8 cellular contexts compared by ENCODE assay signal in the genomic region with DNA sequence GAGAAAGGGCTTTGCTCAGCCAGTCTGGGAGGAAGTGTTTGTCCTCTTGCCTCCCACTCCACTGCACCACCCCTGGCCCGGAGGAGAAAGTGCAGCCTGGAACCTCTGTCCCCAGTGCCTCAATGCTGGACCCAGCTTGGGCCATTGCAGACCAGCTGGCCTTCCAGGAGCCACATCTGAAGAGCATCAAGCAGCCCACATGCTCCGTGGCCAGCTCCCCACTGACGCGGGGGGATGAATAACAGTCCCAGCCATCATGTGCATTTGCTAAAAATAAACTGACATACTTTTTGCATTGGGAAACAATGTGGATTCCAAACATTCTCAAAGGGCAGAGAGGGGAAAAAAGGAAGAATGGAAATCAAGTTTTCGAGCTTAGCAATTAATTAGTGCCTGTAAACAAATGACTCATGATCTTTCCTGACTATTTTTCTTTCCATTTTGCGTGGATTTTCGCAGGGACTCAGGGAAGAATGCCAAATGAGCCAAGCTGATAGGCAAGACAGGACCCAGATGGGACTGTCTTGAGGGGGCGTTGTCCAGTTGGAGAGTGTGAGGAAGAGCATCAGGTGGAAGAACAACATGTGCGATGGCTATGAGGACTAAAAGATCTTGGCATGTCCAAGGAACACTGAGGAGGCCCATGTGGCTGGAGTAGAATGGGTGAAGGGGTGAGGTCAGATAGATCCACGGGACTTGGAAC. TPM values are rescaled to one million over a fixed set of nuclear protein-coding genes. Genes with fewer than 3 reads are reported as not detected.
A peak's percentile ranks its signal among the peaks of the same experiment; 100 is the strongest.
DNase-seq lines count a peak whose midpoint lies in the region; ATAC-seq and TF ChIP-seq lines count a peak whose summit lies in the region.

No MANE protein-coding gene starts in this region.

- H3K4me3 ChIP-seq in cardiac muscle cell: no peak overlapping the region

- TF ChIP-seq CTCF in cardiac muscle cell (IDR thresholded peaks at IDR 0.05; ENCODE audit: low read depth, low read length): peak; percentile 38

- no peaks in the 10 kb centered on the region for H3K9me3 ChIP-seq in cardiac muscle cell (ENCODE audit: low read depth)

- peak; percentile 98 for DNase-seq in EH (ENCODE audit: low read depth)
- DNase-seq in T1000 (lab: John Stamatoyannopoulos, UW): peak; percentile 67
- DNase-seq in cardiac muscle cell (ENCODE audit: low read depth in 1 of 2, low spot score in 1 of 2): peak; percentile 51 to 95
- peak; percentile 99 for DNase-seq in renal cortical epithelial cell (ENCODE audit: low read depth)
- DNase-seq in NCI-H1694 (lab: John Stamatoyannopoulos, UW): no peak
- no peak for DNase-seq in NCI-H1105 treated with DMSO at 0.1 percent for 48 hours (lab: John Stamatoyannopoulos, UW)
- DNase-seq in activated CD4-positive, alpha-beta T cell treated with anti-CD3 and anti-CD28 coated beads, Interleukin-2, amount 50 U/mL, for 1 hour: no peak

- H3K36me3 ChIP-seq in cardiac muscle cell: no peaks in the 10 kb centered on the region

- ATAC-seq in HG02678 (IDR thresholded peaks at IDR 0.05; ENCODE audit: unreplicated experiment): no peak

- no peaks in the 10 kb centered on the region for H3K27me3 ChIP-seq in cardiac muscle cell

- H3K27ac ChIP-seq in cardiac muscle cell: peak overlapping the region; percentile 45

- peaks cover 5% of the 10 kb centered on the region for H3K4me1 ChIP-seq in cardiac muscle cell (ENCODE audit: low read depth)

RNA-seq across cellular contexts. Expression of gene CEBPB, which starts 34.1 kb away (rescaled TPM):
- total RNA-seq in cardiac muscle cell (18.2 and 22.0 TPM in 2 replicates), renal cortical epithelial cell (35.3 and 50.4 TPM in 2 replicates)
- polyA plus RNA-seq in cardiac muscle cell: 22.9 and 30.8 TPM in 2 replicates

Comparison
In these comparisons a context has a peak if more than half of its experiments do, and no peak if none do; other contexts are left out.
1. DNase-seq: peak in EH (single experiment), T1000 (single experiment), cardiac muscle cell (2 of 2) and renal cortical epithelial cell (single experiment); none in NCI-H1694 (single experiment), NCI-H1105 treated with DMSO at 0.1 percent for 48 hours (single experiment) and activated CD4-positive, alpha-beta T cell treated with anti-CD3 and anti-CD28 coated beads, Interleukin-2, amount 50 U/mL, for 1 hour (single experiment).